ENCODE assay signal across 8 cellular contexts in genomic region chr5:10283927-10284635, GRCh38. TPM values are rescaled to one million over a fixed set of nuclear protein-coding genes. Genes with fewer than 3 reads are reported as not detected.
DNase-seq lines count a peak whose midpoint lies in the region; ATAC-seq, FAIRE-seq and TF ChIP-seq lines count a peak whose summit lies in the region.

No MANE protein-coding gene starts in this region.

- no peak overlapping the region for H3K27ac ChIP-seq in HepG2 (ENCODE audit: extremely low read length, insufficient read depth, low read length)

- no peaks in the 10 kb centered on the region for H3K9me3 ChIP-seq in HepG2 (ENCODE audit: low read length)

- peak; percentile 95 for ATAC-seq in GM19328 (IDR thresholded peaks at IDR 0.05; ENCODE audit: unreplicated experiment)
- ATAC-seq in HG03354 (IDR thresholded peaks at IDR 0.05; ENCODE audit: poor library complexity, severe bottlenecking, unreplicated experiment): peak; percentile 94
- peak; percentile 99 for ATAC-seq in HepG2

- H3K4me1 ChIP-seq in HepG2 (ENCODE audit: insufficient read depth, low read length): no peaks in the 10 kb centered on the region

- no peak overlapping the region for H3K4me3 ChIP-seq in HepG2 (replicated peaks in 1 of 3; ENCODE audit: insufficient read depth in 1 of 3, low read depth in 2 of 3, low read length in 3 of 3)

- no peak overlapping the region for H2AFZ ChIP-seq in HepG2 (ENCODE audit: low read length)

- no peaks in the 10 kb centered on the region for H3K27me3 ChIP-seq in HepG2 (ENCODE audit: control insufficient read depth in 1 of 2, insufficient read depth in 2 of 2, low read length in 2 of 2)

- no peaks in the 10 kb centered on the region for H4K20me1 ChIP-seq in HepG2 (ENCODE audit: insufficient read depth, low read length)

- TF ChIP-seq CTCF in CD14-positive monocyte (IDR thresholded peaks at IDR 0.05): peak; percentile 89
- peak; percentile 90 for TF ChIP-seq CTCF in HepG2 (CRISPR knock-in tag; IDR thresholded peaks at IDR 0.05)

- in situ Hi-C loops in HepG2 (cut with HindIII; ENCODE audit: extremely low pct_ligation_motif_present, low pct_unique_long_range_greater_than_20kb): loop anchor here (10.0 kb wide), 2 partner anchors 81 to 341 kb away; no protein-coding TSS in a partner anchor

- peaks cover 0 to 1% (median 0%) of the 10 kb centered on the region in 7 donors for H3K9me3 Mint-ChIP-seq in CD14-positive monocyte

- H3K4me3 Mint-ChIP-seq in CD14-positive monocyte: no peak overlapping the region

- 34% methylated on average over 14 of the region's 17 CpGs for WGBS in HepG2 (ENCODE audit: low lambda C conversion rate)

- POLR2A ChIA-PET in HepG2 (lab: Yijun Ruan, JAX): interaction anchor here (0.9 to 1.2 kb wide), 3 partner anchors 19 to 69 kb away, joined by 3 to 8 read pairs (median 3); partner anchors contain the start of genes ATPSCKMT, CCT5 and MARCHF6

- peak; percentile 89 for TF ChIP-seq RAD21 in HepG2 (CRISPR knock-in tag; IDR thresholded peaks at IDR 0.05)

- DNase-seq in CD14-positive monocyte (ENCODE audit: low spot score): peak; percentile 69
- DNase-seq in NCI-H446 (lab: John Stamatoyannopoulos, UW): peak; percentile 82 to 92
- peak; percentile 71 to 76 for DNase-seq in activated CD4-positive, alpha-beta T cell treated with anti-CD3 and anti-CD28 coated beads for 24 hours (ENCODE audit: low read depth in 2 of 2)
- peak; percentile 82 for DNase-seq in cerebellar cortex (ENCODE audit: low spot score)
- peak; percentile 55 for DNase-seq in HepG2 (ENCODE audit: low spot score)
- peak; percentile 74 to 79 for DNase-seq in stimulated activated CD4-positive, alpha-beta T cell treated with anti-CD3 and anti-CD28 coated beads, Interleukin-4, amount 100 ng/mL, for 48 hours (ENCODE audit: low read depth in 2 of 2)

- no peak overlapping the region for H3K4me2 ChIP-seq in HepG2 (ENCODE audit: low read depth, low read length)

- CTCF ChIA-PET in HepG2 (lab: Yijun Ruan, JAX; ENCODE audit: low intra/inter-chr PET ratio, low total read pairs): interaction anchor here (1.2 to 1.9 kb wide), 4 partner anchors 70 to 343 kb away, joined by 3 to 13 read pairs (median 8); partner anchors contain the start of gene MARCHF6

- peak overlapping the region in 1 of 7 donors; percentile 45 for H3K27ac Mint-ChIP-seq in CD14-positive monocyte

- H3K27me3 Mint-ChIP-seq in CD14-positive monocyte (ENCODE audit: low read depth in 3 of 3): peaks cover 1 to 2% (median 1%) of the 10 kb centered on the region in 3 donors

- no TSS peak for BruUV-seq in HepG2 (replicated peaks; lab: Mats Ljungman, UMichigan)

- TF ChIP-seq POLR2A in HepG2 (IDR thresholded peaks at IDR 0.05; ENCODE audit: insufficient read depth in 1 of 2, low read depth in 2 of 2, low read length in 2 of 2): no peak

- H3K36me3 ChIP-seq in HepG2 (replicated peaks in 1 of 2; ENCODE audit: control insufficient read depth in 1 of 2, insufficient read depth in 2 of 2, low read length in 2 of 2): peaks cover 2 to 12% of the 10 kb centered on the region in 2 experiments; a peak in 3 of 5 replicates

- no peaks in the 10 kb centered on the region for H3K36me3 Mint-ChIP-seq in CD14-positive monocyte

- H3K9ac ChIP-seq in HepG2 (ENCODE audit: insufficient read depth, low read depth, low read length): no peak overlapping the region

- intact Hi-C loops in CD14-positive monocyte (cut with micrococcal nuclease): loop anchor here in 1 of 2 donors (5.0 kb wide), 1 partner anchor 78 kb away; no protein-coding TSS in a partner anchor
- intact Hi-C loops in HepG2 (cut with micrococcal nuclease; ENCODE audit: unreplicated experiment): loop anchor here (1.0 to 2.0 kb wide), 5 partner anchors 23 to 344 kb away; partner anchors contain the start of genes CMBL and MARCHF6

- H3K79me2 ChIP-seq in HepG2 (ENCODE audit: insufficient read depth, low read length): no peaks in the 10 kb centered on the region

- FAIRE-seq in HepG2 (lab: Jason Lieb, UNC): peak; percentile 44

- TF ChIP-seq EP300 in HepG2 (IDR thresholded peaks at IDR 0.05; ENCODE audit: low read depth in 2 of 2, low read length in 2 of 2): no peak
- no peak for TF ChIP-seq EP300 in HepG2 (CRISPR knock-in tag; IDR thresholded peaks at IDR 0.05; ENCODE audit: borderline replicate concordance)

- peaks cover 3% of the 10 kb centered on the region for H3K4me1 Mint-ChIP-seq in CD14-positive monocyte

RNA-seq across cellular contexts. Expression of gene CMBL, which starts 23.6 kb away (rescaled TPM):
- 1 to 10 TPM in 1 of 2 donors, not detected in 1; 5.4 TPM for polyA plus RNA-seq in CD14-positive monocyte
- 11.5 and 19.6 TPM in 2 replicates for total RNA-seq in HepG2 (2016; rRNA removed; fragmentation: Illumina TruSeq; extraction: Trizol)
- total RNA-seq in HepG2 (2016; cell fraction: cytosol; rRNA removed; fragmentation: Illumina TruSeq; extraction: Trizol; ENCODE audit: low read depth): 5.2 TPM in 2 replicates
- 10.8 and 20.2 TPM in 2 replicates for total RNA-seq in HepG2 (2016; cell fraction: insoluble cytoplasmic fraction; rRNA removed; fragmentation: Illumina TruSeq; extraction: Trizol)
- 16.6 and 16.8 TPM in 2 replicates for total RNA-seq in HepG2 (2016; cell fraction: membrane; rRNA removed; fragmentation: Illumina TruSeq; extraction: Trizol)
- total RNA-seq in HepG2 (2016; cell fraction: nucleus; rRNA removed; fragmentation: Illumina TruSeq; extraction: Trizol): 6.0 and 7.0 TPM in 2 replicates
- polyA plus RNA-seq in HepG2 (2011; rRNA removed): 12.7 and 17.0 TPM in 2 replicates
- polyA plus RNA-seq in HepG2 (2011; cell fraction: cytosol; rRNA removed): 17.0 and 27.6 TPM in 2 replicates
- polyA plus RNA-seq in HepG2 (2011; cell fraction: nucleus; rRNA removed): 4.1 and 7.8 TPM in 2 replicates
- polyA plus RNA-seq in HepG2 (2012): 16.9 and 18.5 TPM in 2 replicates
- polyA plus RNA-seq in HepG2 (2016; cell fraction: cytosol; fragmentation: Illumina TruSeq; extraction: Trizol; ENCODE audit: low read depth): 9.6 and 10.7 TPM in 2 replicates
- polyA plus RNA-seq in HepG2 (2016; cell fraction: insoluble cytoplasmic fraction; fragmentation: Illumina TruSeq; extraction: Trizol; ENCODE audit: low read depth): 42.7 and 43.4 TPM in 2 replicates
- polyA plus RNA-seq in HepG2 (2016; cell fraction: membrane; fragmentation: Illumina TruSeq; extraction: Trizol; ENCODE audit: low read depth): 22.0 and 22.7 TPM in 2 replicates
- polyA plus RNA-seq in HepG2 (2016; cell fraction: nucleus; fragmentation: Illumina TruSeq; extraction: Trizol; ENCODE audit: insufficient read depth, low read depth): 16.1 and 16.6 TPM in 2 replicates
- polyA minus RNA-seq in HepG2 (2011; rRNA and poly(A)+ RNA removed; ENCODE audit: low replicate concordance): 30.1 and 125 TPM in 2 replicates
- polyA minus RNA-seq in HepG2 (2011; cell fraction: cytosol; rRNA and poly(A)+ RNA removed): 17.9 and 19.5 TPM in 2 replicates
- polyA minus RNA-seq in HepG2 (2011; cell fraction: nucleus; rRNA and poly(A)+ RNA removed): 4.9 and 8.1 TPM in 2 replicates

RNA-seq across cellular contexts. Expression of gene CCT5, which starts 34.0 kb away (rescaled TPM):
- 100 to 1,000 TPM; 229 to 236 TPM for polyA plus RNA-seq in CD14-positive monocyte
- 708 and 1,053 TPM in 2 replicates for total RNA-seq in HepG2 (2016; rRNA removed; fragmentation: Illumina TruSeq; extraction: Trizol)
- 114 and 133 TPM in 2 replicates for total RNA-seq in HepG2 (2016; cell fraction: cytosol; rRNA removed; fragmentation: Illumina TruSeq; extraction: Trizol; ENCODE audit: low read depth)
- total RNA-seq in HepG2 (2016; cell fraction: insoluble cytoplasmic fraction; rRNA removed; fragmentation: Illumina TruSeq; extraction: Trizol): 720 and 1,097 TPM in 2 replicates
- total RNA-seq in HepG2 (2016; cell fraction: membrane; rRNA removed; fragmentation: Illumina TruSeq; extraction: Trizol): 191 and 222 TPM in 2 replicates
- total RNA-seq in HepG2 (2016; cell fraction: nucleus; rRNA removed; fragmentation: Illumina TruSeq; extraction: Trizol): 268 and 275 TPM in 2 replicates
- polyA plus RNA-seq in HepG2 (2011; rRNA removed): 294 and 319 TPM in 2 replicates
- 302 and 393 TPM in 2 replicates for polyA plus RNA-seq in HepG2 (2011; cell fraction: cytosol; rRNA removed)
- polyA plus RNA-seq in HepG2 (2011; cell fraction: nucleus; rRNA removed): 114 and 130 TPM in 2 replicates
- polyA plus RNA-seq in HepG2 (2012): 339 and 386 TPM in 2 replicates
- polyA plus RNA-seq in HepG2 (2016; cell fraction: cytosol; fragmentation: Illumina TruSeq; extraction: Trizol; ENCODE audit: low read depth): 82.0 and 88.3 TPM in 2 replicates
- 785 and 829 TPM in 2 replicates for polyA plus RNA-seq in HepG2 (2016; cell fraction: insoluble cytoplasmic fraction; fragmentation: Illumina TruSeq; extraction: Trizol; ENCODE audit: low read depth)
- 96.5 and 109 TPM in 2 replicates for polyA plus RNA-seq in HepG2 (2016; cell fraction: membrane; fragmentation: Illumina TruSeq; extraction: Trizol; ENCODE audit: low read depth)
- polyA plus RNA-seq in HepG2 (2016; cell fraction: nucleus; fragmentation: Illumina TruSeq; extraction: Trizol; ENCODE audit: insufficient read depth, low read depth): 284 and 310 TPM in 2 replicates
- polyA minus RNA-seq in HepG2 (2011; rRNA and poly(A)+ RNA removed; ENCODE audit: low replicate concordance): 354 and 1,739 TPM in 2 replicates
- polyA minus RNA-seq in HepG2 (2011; cell fraction: cytosol; rRNA and poly(A)+ RNA removed): 264 and 280 TPM in 2 replicates
- polyA minus RNA-seq in HepG2 (2011; cell fraction: nucleus; rRNA and poly(A)+ RNA removed): 179 and 238 TPM in 2 replicates

RNA-seq across cellular contexts. Expression of gene ATPSCKMT, which starts 34.4 kb away (rescaled TPM):
- polyA plus RNA-seq in CD14-positive monocyte (10 to 100 TPM in 1 of 2 donors, 1 to 10 TPM in 1; 7.7 to 11.1 TPM), HepG2 (2011; rRNA removed) (3.7 and 5.7 TPM in 2 replicates)
- total RNA-seq in HepG2 (2016; rRNA removed; fragmentation: Illumina TruSeq; extraction: Trizol): 12.1 and 15.0 TPM in 2 replicates
- total RNA-seq in HepG2 (2016; cell fraction: cytosol; rRNA removed; fragmentation: Illumina TruSeq; extraction: Trizol; ENCODE audit: low read depth): 4.0 and 4.9 TPM in 2 replicates
- 13.6 and 19.6 TPM in 2 replicates for total RNA-seq in HepG2 (2016; cell fraction: insoluble cytoplasmic fraction; rRNA removed; fragmentation: Illumina TruSeq; extraction: Trizol)
- total RNA-seq in HepG2 (2016; cell fraction: membrane; rRNA removed; fragmentation: Illumina TruSeq; extraction: Trizol): 4.1 and 5.4 TPM in 2 replicates
- 16.6 and 21.5 TPM in 2 replicates for total RNA-seq in HepG2 (2016; cell fraction: nucleus; rRNA removed; fragmentation: Illumina TruSeq; extraction: Trizol)
- polyA plus RNA-seq in HepG2 (2011; cell fraction: cytosol; rRNA removed): 5.1 and 9.0 TPM in 2 replicates
- 3.9 and 7.9 TPM in 2 replicates for polyA plus RNA-seq in HepG2 (2011; cell fraction: nucleus; rRNA removed)
- 4.2 and 4.3 TPM in 2 replicates for polyA plus RNA-seq in HepG2 (2012)
- 1.1 and 1.9 TPM in 2 replicates for polyA plus RNA-seq in HepG2 (2016; cell fraction: cytosol; fragmentation: Illumina TruSeq; extraction: Trizol; ENCODE audit: low read depth)
- 10.6 and 12.7 TPM in 2 replicates for polyA plus RNA-seq in HepG2 (2016; cell fraction: insoluble cytoplasmic fraction; fragmentation: Illumina TruSeq; extraction: Trizol; ENCODE audit: low read depth)
- 2.4 and 2.7 TPM in 2 replicates for polyA plus RNA-seq in HepG2 (2016; cell fraction: membrane; fragmentation: Illumina TruSeq; extraction: Trizol; ENCODE audit: low read depth)
- polyA plus RNA-seq in HepG2 (2016; cell fraction: nucleus; fragmentation: Illumina TruSeq; extraction: Trizol; ENCODE audit: insufficient read depth, low read depth): 16.2 and 20.4 TPM in 2 replicates
- 5.1 and 23.0 TPM in 2 replicates for polyA minus RNA-seq in HepG2 (2011; rRNA and poly(A)+ RNA removed; ENCODE audit: low replicate concordance)
- polyA minus RNA-seq in HepG2 (2011; cell fraction: cytosol; rRNA and poly(A)+ RNA removed): 2.2 and 4.3 TPM in 2 replicates
- polyA minus RNA-seq in HepG2 (2011; cell fraction: nucleus; rRNA and poly(A)+ RNA removed): 17.3 and 18.8 TPM in 2 replicates
